ENCODE assay signal across 10 cellular contexts in the genomic region with DNA sequence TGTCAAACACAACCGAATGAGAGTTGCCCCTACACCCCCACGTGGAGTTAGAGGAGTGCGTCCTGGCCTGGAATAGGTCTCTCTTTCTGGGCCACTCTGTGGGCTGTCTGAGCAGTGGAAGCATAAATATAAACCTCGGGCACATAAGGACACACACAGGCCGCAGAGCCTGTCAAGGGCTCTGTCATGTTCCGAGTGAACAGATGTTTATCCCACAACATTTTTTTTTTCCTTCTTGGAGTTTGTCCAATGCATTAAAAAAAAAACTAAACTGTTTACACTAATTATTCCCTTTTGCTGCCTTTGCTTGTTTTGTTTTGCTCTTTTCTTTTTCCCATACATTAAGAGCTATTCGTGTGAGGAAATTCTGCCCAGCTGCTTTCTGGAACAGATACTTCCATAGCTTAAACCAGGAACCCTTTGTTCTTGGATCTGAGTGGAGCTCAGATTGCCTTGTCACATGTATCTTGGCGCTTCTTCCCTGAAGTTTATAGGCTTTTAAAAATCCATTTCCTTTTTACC.
DNase-seq lines count a peak whose midpoint lies in the region; ATAC-seq and TF ChIP-seq lines count a peak whose summit lies in the region.
"Had no signal": no experiment of that assay in that cellular context is flagged by ENCODE, and none has a peak within 500 bp of the region (broad histone marks: within the 10 kb centered on the region; RNA-seq: fewer than 3 reads in every experiment).

No MANE protein-coding gene starts in this region.

- H3K4me3 ChIP-seq in cardiac fibroblast (replicated peaks in 1 of 2; ENCODE audit: low read depth in 2 of 2, low read length in 2 of 2) (no peak overlapping the region), left lung (no peak overlapping the region), testis (no peak overlapping the region)
- H3K4me3 ChIP-seq: Peyer's patch had no signal

- no peaks in the 10 kb centered on the region for H3K9me3 ChIP-seq in left lung
- no peaks in the 10 kb centered on the region for H3K9me3 ChIP-seq in testis
- H3K9me3 ChIP-seq: Peyer's patch had no signal

- intact Hi-C loops in left lung (cut with DNase I) = no loop called here
- intact Hi-C loops in testis (cut with DNase I; ENCODE audit: low total_unique reads) = no loop called here

- peak; percentile 32 for ATAC-seq in left lung
- ATAC-seq: activated naive CD8-positive, alpha-beta T cell treated with anti-CD3 and anti-CD28 coated beads, Interleukin-2, amount 50 U/mL, for 24 hours had no signal

- peak overlapping the region in 1 of 2 donors; percentile 23 for H3K27ac ChIP-seq in left lung
- H3K27ac ChIP-seq in testis = peak overlapping the region in 1 of 2 donors; percentile 39

- no peak for TF ChIP-seq CTCF in cardiac fibroblast (IDR thresholded peaks at IDR 0.05; ENCODE audit: low read depth, low read length)
- no peak for TF ChIP-seq CTCF in left lung (IDR thresholded peaks at IDR 0.05)
- TF ChIP-seq CTCF in testis (IDR thresholded peaks at IDR 0.05) = no peak

- H3K4me1 ChIP-seq in left lung (peaks cover 12 to 24% of the 10 kb centered on the region in 2 donors), testis (peaks cover 10% of the 10 kb centered on the region)
- H3K4me1 ChIP-seq: Peyer's patch had no signal

- 44 to 52% methylated on average over 8 of the region's 8 CpGs for WGBS in testis, 2 donors

- peak; percentile 25 for DNase-seq in LoVo (ENCODE audit: low spot score)
- peak; percentile 34 to 53 for DNase-seq in cardiac fibroblast (ENCODE audit: low read depth in 2 of 2)
- DNase-seq in left lung = no peak
- peak; percentile 30 for DNase-seq in testis
- DNase-seq in GDM1 (lab: John Stamatoyannopoulos, UW) = no peak
- DNase-seq in ecto neural progenitor cell (ENCODE audit: low spot score) = no peak
- DNase-seq in NCI-H2196 (lab: John Stamatoyannopoulos, UW; ENCODE audit: unreplicated experiment) = no peak
- DNase-seq: activated CD4-positive, CD25-positive, alpha-beta regulatory T cell treated with anti-CD3 and anti-CD28 coated beads, Interleukin-2, amount 50 U/mL, for 72 hours; activated naive CD8-positive, alpha-beta T cell treated with anti-CD3 and anti-CD28 coated beads, Interleukin-2, amount 50 U/mL, for 24 hours; Peyer's patch had no signal

- no peaks in the 10 kb centered on the region for H3K27me3 ChIP-seq in left lung
- H3K27me3 ChIP-seq in testis = no peaks in the 10 kb centered on the region
- H3K27me3 ChIP-seq: Peyer's patch had no signal

- H3K36me3 ChIP-seq in left lung (no peaks in the 10 kb centered on the region), testis (ENCODE audit: low read depth, missing control alignments) (no peaks in the 10 kb centered on the region)
- H3K36me3 ChIP-seq: Peyer's patch had no signal

- no peak for TF ChIP-seq POLR2A in testis (IDR thresholded peaks at IDR 0.05)

Comparison
In these comparisons a context has a peak if more than half of its experiments do, and no peak if none do; other contexts are left out.
1. DNase-seq: peak in LoVo (single experiment), cardiac fibroblast (2 of 2) and testis (single experiment); none in left lung (0 of 2), GDM1 (single experiment), ecto neural progenitor cell (single experiment) and NCI-H2196 (single experiment).